8 cellular contexts compared by ENCODE assay signal in the genomic region with DNA sequence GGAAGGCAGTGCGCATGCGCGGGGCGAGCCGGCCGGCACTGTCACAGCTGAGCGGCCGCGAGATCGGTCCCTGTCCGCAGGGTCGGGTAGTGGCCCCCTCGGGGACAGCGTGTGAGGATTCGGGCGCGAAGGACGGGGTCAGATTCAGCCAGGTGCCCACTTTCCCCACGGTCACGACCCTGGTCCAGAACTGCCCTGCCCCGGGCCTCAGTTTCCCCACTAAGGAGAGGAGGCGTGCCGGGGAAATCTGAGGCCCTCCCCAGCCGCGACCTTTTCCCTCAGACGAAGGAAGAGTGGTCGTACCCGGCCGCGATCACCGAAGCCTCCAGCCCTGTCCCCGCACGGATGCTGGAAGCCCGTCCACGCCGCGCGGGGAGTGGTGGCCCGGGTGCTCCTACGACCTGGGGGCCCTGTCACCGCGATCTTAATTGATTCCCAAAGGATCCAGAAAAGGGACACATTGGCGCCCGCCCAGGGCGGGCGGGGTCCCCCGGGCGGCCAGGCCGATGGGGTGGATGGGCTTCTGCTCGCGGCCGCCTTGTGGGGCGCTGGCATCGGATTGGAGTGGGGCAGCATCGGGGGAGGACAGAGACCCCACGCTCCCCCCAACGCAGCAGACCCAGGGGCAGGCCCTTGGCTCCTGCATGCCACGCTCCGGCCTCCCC. TPM values are rescaled to one million over a fixed set of nuclear protein-coding genes. Genes with fewer than 3 reads are reported as not detected.
DNase-seq lines count a peak whose midpoint lies in the region; ATAC-seq and TF ChIP-seq lines count a peak whose summit lies in the region.

No MANE protein-coding gene starts in this region.

- H3K27ac ChIP-seq in C4-2B (peak overlapping the region; percentile 100), ectodermal cell (ENCODE audit: insufficient read depth, low read depth, low read length, poor library complexity, severe bottlenecking) (no peak overlapping the region)

- no peaks in the 10 kb centered on the region for H3K36me3 Mint-ChIP-seq in natural killer cell

- peaks cover 6 to 14% of the 10 kb centered on the region in 2 donors for H3K4me1 Mint-ChIP-seq in natural killer cell

- H3K4me3 Mint-ChIP-seq in natural killer cell, result peak overlapping the region; percentile 85

- H3K4me1 ChIP-seq in ectodermal cell (ENCODE audit: control insufficient read depth, insufficient read depth, low read length), result no peaks in the 10 kb centered on the region

- H3K27me3 Mint-ChIP-seq in natural killer cell (ENCODE audit: low read depth in 2 of 2), result peaks cover 0 to 5% of the 10 kb centered on the region in 2 donors

- DNase-seq in LNCaP clone FGC (ENCODE audit: low read depth), result no peak
- no peak for DNase-seq in natural killer cell
- no peak for DNase-seq in epidermal melanocyte (ENCODE audit: insufficient read length, low spot score)
- DNase-seq in NCI-H1105 (lab: John Stamatoyannopoulos, UW), result no peak
- DNase-seq in 8988T, result no peak
- DNase-seq in NCI-H1105 treated with DMSO at 0.1 percent for 48 hours (lab: John Stamatoyannopoulos, UW), result no peak

- 28 to 29% methylated on average over 59 of the region's 59 CpGs for WGBS in ectodermal cell, 2 experiments

- peak overlapping the region; percentile 79 to 83 for H3K27ac Mint-ChIP-seq in natural killer cell

- TF ChIP-seq CTCF in C4-2B (conservative IDR thresholded peaks at IDR 0.05) (no peak), LNCaP clone FGC (IDR thresholded peaks at IDR 0.05; ENCODE audit: control insufficient read depth, extremely low read depth, insufficient read depth) (no peak), natural killer cell (IDR thresholded peaks at IDR 0.05) (no peak)

- peak overlapping the region; percentile 75 for H3K4me3 ChIP-seq in LNCaP clone FGC (ENCODE audit: low read depth, low read length)
- peak overlapping the region; percentile 79 for H3K4me3 ChIP-seq in ectodermal cell (ENCODE audit: insufficient read depth, low read depth, low read length)

- intact Hi-C loops in natural killer cell (cut with micrococcal nuclease), result no loop called here

- no peaks in the 10 kb centered on the region for H3K36me3 ChIP-seq in ectodermal cell (ENCODE audit: control insufficient read depth, insufficient read depth, low read length)

- peaks cover 5% of the 10 kb centered on the region for H3K27me3 ChIP-seq in ectodermal cell (ENCODE audit: control insufficient read depth, insufficient read depth, low read length, poor library complexity, severe bottlenecking)

- no peak for ATAC-seq in natural killer cell

- H3K9me3 ChIP-seq in ectodermal cell (ENCODE audit: control insufficient read depth, low read length), result no peaks in the 10 kb centered on the region

- H3K9me3 Mint-ChIP-seq in natural killer cell, result no peaks in the 10 kb centered on the region

RNA-seq across cellular contexts. Expression of gene SRL, which starts 57.7 kb away (rescaled TPM):
- polyA plus RNA-seq in ectodermal cell (2013, experiment 1 of 4), result 0.57 TPM
- 0.20 TPM for polyA plus RNA-seq in ectodermal cell (2013, experiment 2 of 4)
- polyA plus RNA-seq in ectodermal cell (2013, experiment 3 of 4), result 0.75 TPM
- polyA plus RNA-seq in ectodermal cell (2013, experiment 4 of 4), result 1.3 TPM
- not detected for total RNA-seq in natural killer cell
